ENCODE assay signal across 17 cellular contexts in the genomic region with DNA sequence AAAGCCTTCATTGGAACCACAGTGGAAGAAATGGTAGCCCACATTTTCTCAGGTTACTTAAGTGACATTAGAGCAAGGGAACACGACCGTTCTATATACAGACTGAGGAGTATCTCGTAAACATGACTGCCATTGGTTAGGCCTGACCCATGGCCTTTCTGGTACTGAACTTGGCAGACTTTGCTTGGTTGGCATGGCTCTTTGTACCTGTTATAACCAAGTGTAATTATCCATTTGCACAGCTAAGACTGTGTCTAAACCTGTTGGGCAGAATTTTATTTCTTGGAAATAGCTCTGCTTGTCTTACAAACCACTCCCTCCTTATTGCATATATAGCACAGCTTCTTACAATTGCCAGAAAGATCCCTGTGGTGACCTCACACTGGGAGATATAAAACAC.
"Had no signal": no experiment of that assay in that cellular context is flagged by ENCODE, and none has a peak within 500 bp of the region (broad histone marks: within the 10 kb centered on the region; RNA-seq: fewer than 3 reads in every experiment).

No MANE protein-coding gene starts in this region.

- H3K4me2 ChIP-seq: neural progenitor cell had no signal

- H3K27me3 ChIP-seq: neural progenitor cell, tibial nerve had no signal

- H3K4me1 ChIP-seq: neural progenitor cell, tibial nerve had no signal

- DNase-seq: activated CD4-positive, alpha-beta T cell treated with anti-CD3 and anti-CD28 coated beads for 1 hour; activated CD8-positive, alpha-beta memory T cell treated with anti-CD3 and anti-CD28 coated beads for 24 hours; activated CD8-positive, alpha-beta memory T cell treated with anti-CD3 and anti-CD28 coated beads, Interleukin-2, amount 50 U/mL, for 48 hours; activated effector memory CD4-positive, alpha-beta T cell treated with Interleukin-2 at 50 U/mL for 16 hours; activated naive CD4-positive, alpha-beta T cell treated with anti-CD3 and anti-CD28 coated beads, Interleukin-2, amount 50 U/mL, for 16 hours; activated T-cell treated with anti-CD3 and anti-CD28 coated beads, Interleukin-2, amount 50 U/mL, for 48 hours; aorta; effector CD8-positive, alpha-beta T cell; left ventricle myocardium superior; naive thymus-derived CD4-positive, alpha-beta T cell; right cardiac atrium; stimulated activated naive CD8-positive, alpha-beta T cell treated with anti-CD3 and anti-CD28 coated beads, Interleukin-15, Interleukin-2, amounts not matched to agents 100 U/mL and 50 U/mL, for 24 hours; substantia nigra; T-helper 17 cell; WERI-Rb-1 had no signal

- H3K9me3 ChIP-seq: tibial nerve had no signal

- H3K9ac ChIP-seq: neural progenitor cell had no signal

- H2AFZ ChIP-seq: neural progenitor cell had no signal

- ATAC-seq: left ventricle myocardium superior; naive thymus-derived CD4-positive, alpha-beta T cell; right cardiac atrium; stimulated activated naive CD8-positive, alpha-beta T cell treated with anti-CD3 and anti-CD28 coated beads, Interleukin-15, Interleukin-2, amounts not matched to agents 100 U/mL and 50 U/mL, for 24 hours; T-helper 17 cell had no signal

- H3K27ac ChIP-seq: neural progenitor cell, tibial nerve, WERI-Rb-1 had no signal

- H3K36me3 ChIP-seq: neural progenitor cell, tibial nerve, WERI-Rb-1 had no signal

- H3K4me3 ChIP-seq: neural progenitor cell, tibial nerve had no signal
